ENCODE assay signal across 9 cellular contexts in the genomic region with DNA sequence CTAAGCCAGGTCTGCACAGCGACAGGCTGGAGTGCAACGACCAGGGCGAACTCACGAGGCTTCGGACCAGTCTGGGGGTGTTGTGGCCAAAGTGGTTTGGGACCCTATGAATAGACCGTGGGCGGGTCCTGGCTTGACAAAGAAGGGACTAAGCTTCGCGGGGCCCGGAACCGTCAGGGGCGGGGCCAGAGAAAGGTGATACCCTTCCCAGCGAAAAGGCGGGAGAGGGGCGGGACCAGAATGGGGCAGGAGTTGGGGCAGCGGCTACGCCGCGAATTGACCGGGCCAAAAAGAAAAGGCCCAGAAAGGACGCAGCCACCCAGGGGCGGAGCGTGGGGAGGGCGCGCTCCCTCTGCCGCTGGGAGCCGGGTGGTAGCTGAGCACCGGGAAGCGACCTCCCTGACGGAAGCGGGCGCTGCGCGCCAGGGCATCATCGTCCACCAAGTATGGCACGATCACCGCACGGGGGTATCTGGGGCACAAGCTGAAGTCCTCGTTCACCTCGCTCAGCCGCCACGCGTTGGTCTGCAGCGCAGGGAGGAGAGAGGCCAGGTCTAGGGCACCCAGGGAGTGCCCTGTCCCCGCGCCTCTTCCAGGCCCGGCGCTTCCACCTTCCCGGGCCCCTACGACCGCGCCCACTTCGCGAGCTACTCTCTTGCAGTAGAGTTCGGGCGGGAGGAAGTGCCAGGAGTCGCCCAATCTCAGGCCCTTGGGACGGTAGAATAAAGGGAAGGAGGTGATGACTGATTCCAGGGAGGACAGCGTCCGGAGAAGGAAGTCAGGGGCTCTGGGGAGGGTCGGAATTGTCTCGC. TPM values are rescaled to one million over a fixed set of nuclear protein-coding genes. Genes with fewer than 3 reads are reported as not detected.
DNase-seq lines count a peak whose midpoint lies in the region; ATAC-seq and TF ChIP-seq lines count a peak whose summit lies in the region.
"Had no signal": no experiment of that assay in that cellular context is flagged by ENCODE, and none has a peak within 500 bp of the region (broad histone marks: within the 10 kb centered on the region; RNA-seq: fewer than 3 reads in every experiment).

No MANE protein-coding gene starts in this region.

- peak; percentile 56 to 65 for ATAC-seq in CD4-positive, CD25-positive, alpha-beta regulatory T cell (ENCODE audit: low read depth in 2 of 2)
- ATAC-seq in HG02870 (IDR thresholded peaks at IDR 0.05; ENCODE audit: unreplicated experiment), result no peak

- CTCF ChIA-PET in HEK293 (lab: Yijun Ruan, JAX), result interaction anchor here (0.6 to 5.9 kb wide), 4 partner anchors 8 to 118 kb away, joined by 3 to 33 read pairs (median 4); a partner anchor contains a TSS

- H3K36me3 Mint-ChIP-seq in CD4-positive, CD25-positive, alpha-beta regulatory T cell, result no peaks in the 10 kb centered on the region

- TF ChIP-seq POLR2A in erythroblast (IDR thresholded peaks at IDR 0.05; ENCODE audit: low read length) (no peak), testis (IDR thresholded peaks at IDR 0.05) (peak; percentile 6)

- H3K27ac Mint-ChIP-seq in CD4-positive, CD25-positive, alpha-beta regulatory T cell, result peak overlapping the region; percentile 38 to 89 (median 69)

- POLR2A ChIA-PET in HEK293 (lab: Yijun Ruan, JAX), result interaction anchor here (0.6 to 1.6 kb wide), 3 partner anchors 9 to 61 kb away, joined by 3 to 6 read pairs (median 5); a partner anchor contains a TSS

- H3K4me1 ChIP-seq in CD4-positive, CD25-positive, alpha-beta regulatory T cell (ENCODE audit: control insufficient read depth, insufficient read depth, low read length, poor library complexity, severe bottlenecking), result peaks cover 22% of the 10 kb centered on the region
- H3K4me1 ChIP-seq in HEK293 (ENCODE audit: control insufficient read depth, insufficient read depth, low read length) (no peaks in the 10 kb centered on the region), testis (peaks cover 39% of the 10 kb centered on the region)

- H3K9me3 ChIP-seq in CD4-positive, CD25-positive, alpha-beta regulatory T cell (ENCODE audit: control insufficient read depth in 2 of 2, low read length in 2 of 2), result no peaks in the 10 kb centered on the region
- H3K9me3 ChIP-seq in HEK293 (ENCODE audit: control insufficient read depth, insufficient read depth, low read depth, low read length) (no peaks in the 10 kb centered on the region), testis (no peaks in the 10 kb centered on the region)

- H3K27me3 ChIP-seq in CD4-positive, CD25-positive, alpha-beta regulatory T cell (ENCODE audit: control insufficient read depth, insufficient read depth, low read length), result no peaks in the 10 kb centered on the region
- H3K27me3 ChIP-seq in testis, result no peaks in the 10 kb centered on the region

- peak overlapping the region; percentile 51 for H3K27ac ChIP-seq in CD4-positive, CD25-positive, alpha-beta regulatory T cell (ENCODE audit: insufficient read depth, low read length, poor library complexity, severe bottlenecking)
- H3K27ac ChIP-seq in HEK293 (ENCODE audit: extremely low read depth, low read depth, low read length) (no peak overlapping the region; the same call in 1 of the 2 replicates), testis (peak overlapping the region; percentile 74 to 87)

- peak overlapping the region; percentile 92 to 96 (median 92) for H3K4me3 Mint-ChIP-seq in CD4-positive, CD25-positive, alpha-beta regulatory T cell

- H3K4me3 ChIP-seq in CD4-positive, CD25-positive, alpha-beta regulatory T cell (ENCODE audit: low read depth, low read length), result peak overlapping the region; percentile 70
- H3K4me3 ChIP-seq in HEK293 (ENCODE audit: low read depth, low read length) (peak overlapping the region; percentile 25), testis (peak overlapping the region; percentile 47 to 80)

- TF ChIP-seq CTCF in HEK293 (tag by site-specific recombination; IDR thresholded peaks at IDR 0.05) (peak; percentile 78), testis (IDR thresholded peaks at IDR 0.05) (peak in 1 of 3 experiments; percentile 2)

- no peaks in the 10 kb centered on the region for H3K36me3 ChIP-seq in CD4-positive, CD25-positive, alpha-beta regulatory T cell (ENCODE audit: control insufficient read depth, insufficient read depth, low read length)
- H3K36me3 ChIP-seq in HEK293 (ENCODE audit: control insufficient read depth in 2 of 2, insufficient read depth in 1 of 2, low read length in 2 of 2) (no peaks in the 10 kb centered on the region), testis (ENCODE audit: low read depth, missing control alignments) (no peaks in the 10 kb centered on the region)

- no peaks in the 10 kb centered on the region for H3K27me3 Mint-ChIP-seq in CD4-positive, CD25-positive, alpha-beta regulatory T cell

- peak; percentile 57 to 72 (median 63) for DNase-seq in CD4-positive, CD25-positive, alpha-beta regulatory T cell
- peak; percentile 79 for DNase-seq in NCI-H510A treated with DMSO at 0.1 percent for 48 hours (lab: John Stamatoyannopoulos, UW)
- DNase-seq in activated CD8-positive, alpha-beta memory T cell treated with anti-CD3 and anti-CD28 coated beads, Interleukin-2, amount 50 U/mL, for 48 hours, result peak; percentile 80
- peak; percentile 26 to 61 for DNase-seq in erythroblast (lab: John Stamatoyannopoulos, UW)
- peak; percentile 56 for DNase-seq in midbrain (lab: John Stamatoyannopoulos, UW)
- peak; percentile 72 for DNase-seq in testis

- no peaks in the 10 kb centered on the region for H3K9me3 Mint-ChIP-seq in CD4-positive, CD25-positive, alpha-beta regulatory T cell

- intact Hi-C loops in testis (cut with DNase I; ENCODE audit: low total_unique reads), result loop anchor here (10.0 kb wide), 1 partner anchor 94 kb away; a partner anchor contains a TSS

- WGBS in testis, 2 donors, result 2 to 3% methylated on average over 26 to 62 of the region's 62 CpGs

- H3K4me1 Mint-ChIP-seq in CD4-positive, CD25-positive, alpha-beta regulatory T cell, result peaks cover 0 to 21% (median 9%) of the 10 kb centered on the region in 4 donors

TF ChIP-seq in HEK293, 187 proteins besides CTCF, POLR2A, EP300 and RAD21 (continues in another document):
- TF ChIP-seq, protein P1, sequence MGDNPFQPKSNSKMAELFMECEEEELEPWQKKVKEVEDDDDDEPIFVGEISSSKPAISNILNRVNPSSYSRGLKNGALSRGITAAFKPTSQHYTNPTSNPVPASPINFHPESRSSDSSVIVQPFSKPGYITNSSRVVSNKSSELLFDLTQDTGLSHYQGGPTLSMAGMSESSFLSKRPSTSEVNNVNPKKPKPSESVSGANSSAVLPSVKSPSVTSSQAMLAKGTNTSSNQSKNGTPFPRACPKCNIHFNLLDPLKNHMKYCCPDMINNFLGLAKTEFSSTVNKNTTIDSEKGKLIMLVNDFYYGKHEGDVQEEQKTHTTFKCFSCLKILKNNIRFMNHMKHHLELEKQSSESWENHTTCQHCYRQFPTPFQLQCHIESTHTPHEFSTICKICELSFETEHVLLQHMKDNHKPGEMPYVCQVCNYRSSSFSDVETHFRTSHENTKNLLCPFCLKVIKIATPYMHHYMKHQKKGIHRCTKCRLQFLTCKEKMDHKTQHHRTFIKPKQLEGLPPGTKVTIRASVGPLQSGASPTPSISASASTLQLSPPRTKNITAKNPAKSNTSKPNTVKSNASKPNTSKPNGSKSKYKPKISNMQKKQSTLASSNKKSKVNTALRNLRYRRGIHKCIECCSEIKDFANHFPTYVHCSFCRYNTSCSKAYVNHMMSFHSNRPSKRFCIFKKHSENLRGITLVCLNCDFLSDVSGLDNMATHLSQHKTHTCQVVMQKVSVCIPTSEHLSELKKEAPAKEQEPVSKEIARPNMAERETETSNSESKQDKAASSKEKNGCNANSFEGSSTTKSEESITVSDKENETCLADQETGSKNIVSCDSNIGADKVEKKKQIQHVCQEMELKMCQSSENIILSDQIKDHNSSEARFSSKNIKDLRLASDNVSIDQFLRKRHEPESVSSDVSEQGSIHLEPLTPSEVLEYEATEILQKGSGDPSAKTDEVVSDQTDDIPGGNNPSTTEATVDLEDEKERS (tag by site-specific recombination; IDR thresholded peaks at IDR 0.05), result no peak
- TF ChIP-seq ZNF175 (tag by site-specific recombination; IDR thresholded peaks at IDR 0.05), result no peak
- peak; percentile 20; the same call in 1 of the 2 replicates for TF ChIP-seq ZNF341 (tag by site-specific recombination; IDR thresholded peaks at IDR 0.05; ENCODE audit: low read depth)
- no peak for TF ChIP-seq ZNF311 (tag by site-specific recombination; IDR thresholded peaks at IDR 0.05; ENCODE audit: borderline replicate concordance)
- no peak for TF ChIP-seq ZNF138 (tag by site-specific recombination; IDR thresholded peaks at IDR 0.05; ENCODE audit: borderline replicate concordance)
- peak; percentile 37; the same call in 1 of the 2 replicates for TF ChIP-seq GLIS1 (tag by site-specific recombination; IDR thresholded peaks at IDR 0.05)
- TF ChIP-seq ZBTB8A (tag by site-specific recombination; IDR thresholded peaks at IDR 0.05), result 0 out of 2 replicates have a peak, but pooled peaks have one; percentile 36
- no peak for TF ChIP-seq ZNF549 (tag by site-specific recombination; IDR thresholded peaks at IDR 0.05)
- no peak for TF ChIP-seq KLF10 (tag by site-specific recombination; IDR thresholded peaks at IDR 0.05)
- no peak for TF ChIP-seq ZNF561 (tag by site-specific recombination; IDR thresholded peaks at IDR 0.05; ENCODE audit: borderline replicate concordance)
- TF ChIP-seq ZNF843 (tag by site-specific recombination; IDR thresholded peaks at IDR 0.05), result no peak
- no peak for TF ChIP-seq ZBTB48 (tag by site-specific recombination; IDR thresholded peaks at IDR 0.05)

RNA-seq across cellular contexts. Expression of a gene that starts 6.7 kb away (rescaled TPM):
- 0.44 TPM for total RNA-seq in CD4-positive, CD25-positive, alpha-beta regulatory T cell
- not detected for polyA plus RNA-seq in CD4-positive, CD25-positive, alpha-beta regulatory T cell
- total RNA-seq in testis, result 1 to 10 TPM in 1 of 2 donors, under 1 TPM in 1; 0.99 to 1.6 TPM
- 1.6 TPM for polyA plus RNA-seq in testis (ENCODE audit: insufficient read depth, low read depth, low replicate concordance)
- total RNA-seq: NCI-H460 had no signal

RNA-seq across cellular contexts. Expression of a gene that starts 10.7 kb away (rescaled TPM):
- 388 TPM for total RNA-seq in CD4-positive, CD25-positive, alpha-beta regulatory T cell
- polyA plus RNA-seq in CD4-positive, CD25-positive, alpha-beta regulatory T cell, result 1,000 to 10,000 TPM in 2 of 4 donors, 100 to 1,000 TPM in 2; 968 to 1,114 (median 1,027) TPM
- total RNA-seq in testis, result 1 to 10 TPM in 1 of 2 donors, under 1 TPM in 1; 0.79 to 3.2 TPM
- 4.3 TPM for polyA plus RNA-seq in testis (ENCODE audit: insufficient read depth, low read depth, low replicate concordance)
- total RNA-seq: NCI-H460 had no signal

RNA-seq across cellular contexts. Expression of a gene that starts 18.1 kb away (rescaled TPM):
- 123 TPM for total RNA-seq in CD4-positive, CD25-positive, alpha-beta regulatory T cell
- 100 to 1,000 TPM; 191 to 216 (median 204) TPM for polyA plus RNA-seq in CD4-positive, CD25-positive, alpha-beta regulatory T cell
- total RNA-seq in testis, result 100 to 1,000 TPM in 1 of 2 donors, 10 to 100 TPM in 1; 97.7 to 140 TPM
- polyA plus RNA-seq in testis (ENCODE audit: insufficient read depth, low read depth, low replicate concordance), result 140 TPM

RNA-seq across cellular contexts. Expression of a gene that starts 18.2 kb away (rescaled TPM):
- total RNA-seq in CD4-positive, CD25-positive, alpha-beta regulatory T cell, result 14.2 TPM
- polyA plus RNA-seq in CD4-positive, CD25-positive, alpha-beta regulatory T cell, result 1 to 10 TPM; 4.6 to 6.2 (median 5.5) TPM
- total RNA-seq in testis, result 10 to 100 TPM; 35.9 to 58.3 TPM
- polyA plus RNA-seq in testis (ENCODE audit: insufficient read depth, low read depth, low replicate concordance), result 31.8 TPM

RNA-seq across cellular contexts. Expression of a gene that starts 31.5 kb away (rescaled TPM):
- not detected for total RNA-seq in CD4-positive, CD25-positive, alpha-beta regulatory T cell
- polyA plus RNA-seq in CD4-positive, CD25-positive, alpha-beta regulatory T cell, result under 1 TPM in 1 of 4 donors, not detected in 3; 0.09 TPM
- total RNA-seq in testis, result 1 to 10 TPM in 1 of 2 donors, under 1 TPM in 1; 0.81 to 1.7 TPM
- polyA plus RNA-seq in testis (ENCODE audit: insufficient read depth, low read depth, low replicate concordance), result 2.6 TPM
- total RNA-seq: NCI-H460 had no signal

Comparison
In these comparisons a context has a peak if more than half of its experiments do, and no peak if none do; other contexts are left out.
1. RNA of a gene that starts 10.7 kb away (total RNA-seq): 388 TPM in CD4-positive, CD25-positive, alpha-beta regulatory T cell (single experiment); 0.79 to 3.2 TPM in testis; every median in the first group is over 10 times any median in the second.
2. Peak in every context shown above with its lines, with median percentiles within 50 percentile points of each other: DNase-seq and H3K4me3 ChIP-seq.